In the genomic region with DNA sequence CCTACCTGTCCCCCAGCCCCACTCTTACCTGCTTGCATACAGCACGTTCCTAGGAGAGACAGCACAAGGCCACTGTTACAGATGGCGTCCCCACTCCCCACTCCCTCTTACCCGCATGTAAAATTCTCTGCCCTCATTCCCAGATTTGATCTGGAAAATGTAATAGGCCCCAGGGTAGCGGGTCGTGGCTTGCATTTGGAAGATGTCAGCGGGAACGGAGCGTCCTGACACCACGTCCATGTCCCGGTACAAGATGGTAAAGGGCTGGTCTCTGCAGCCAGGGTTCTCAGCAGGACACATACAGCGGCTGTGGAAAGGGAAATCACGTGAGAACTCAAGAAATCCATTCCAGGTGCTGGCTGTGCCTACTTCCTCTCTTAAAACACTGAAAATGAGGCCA, we compare ENCODE assay signal across 17 cellular contexts.
"Had no signal": no experiment of that assay in that cellular context is flagged by ENCODE, and none has a peak within 500 bp of the region (broad histone marks: within the 10 kb centered on the region; RNA-seq: fewer than 3 reads in every experiment).

No MANE protein-coding gene starts in this region.

- H3K9me3 Mint-ChIP-seq: activated B cell treated with CpG ODN at 0.5 μM for 24 hours; activated CD4-positive, alpha-beta memory T cell treated with anti-CD3 and anti-CD28 coated beads for 36 hours; neural progenitor cell had no signal

- ATAC-seq: gastrocnemius medialis, left ventricle myocardium superior, psoas muscle, right cardiac atrium had no signal

- H3K4me3 ChIP-seq: gastrocnemius medialis, neural progenitor cell, psoas muscle, stomach, thyroid gland had no signal

- H3K36me3 Mint-ChIP-seq: activated CD4-positive, alpha-beta memory T cell treated with anti-CD3 and anti-CD28 coated beads for 36 hours; neural progenitor cell had no signal

- H3K27me3 ChIP-seq: brain microvascular endothelial cell, neural progenitor cell, stomach, thyroid gland had no signal

- H3K27me3 Mint-ChIP-seq: activated B cell treated with CpG ODN at 0.5 μM for 24 hours; activated CD4-positive, alpha-beta memory T cell treated with anti-CD3 and anti-CD28 coated beads for 36 hours had no signal

- H3K4me3 Mint-ChIP-seq: activated B cell treated with CpG ODN at 0.5 μM for 24 hours; activated CD4-positive, alpha-beta memory T cell treated with anti-CD3 and anti-CD28 coated beads for 36 hours; neural progenitor cell had no signal

- H3K9me3 ChIP-seq: gastrocnemius medialis, psoas muscle, stomach, thyroid gland had no signal

- H3K4me1 ChIP-seq: neural progenitor cell had no signal

- H3K27ac Mint-ChIP-seq: activated B cell treated with CpG ODN at 0.5 μM for 24 hours; activated CD4-positive, alpha-beta memory T cell treated with anti-CD3 and anti-CD28 coated beads for 36 hours; neural progenitor cell had no signal

- H2AFZ ChIP-seq: neural progenitor cell had no signal

- H3K36me3 ChIP-seq: brain microvascular endothelial cell, gastrocnemius medialis, neural progenitor cell, thyroid gland had no signal

- H3K9ac ChIP-seq: neural progenitor cell had no signal

- H3K4me1 Mint-ChIP-seq: neural progenitor cell had no signal

- H3K4me2 ChIP-seq: neural progenitor cell had no signal

- H3K27ac ChIP-seq: brain microvascular endothelial cell, gastrocnemius medialis, neural progenitor cell, psoas muscle, stomach, thyroid gland had no signal

- DNase-seq: activated B cell treated with CpG ODN at 0.5 μM for 24 hours; activated CD4-positive, alpha-beta memory T cell treated with anti-CD3 and anti-CD28 coated beads for 36 hours; activated CD4-positive, alpha-beta T cell treated with anti-CD3 and anti-CD28 coated beads for 4 hours; activated T-cell treated with anti-CD3 and anti-CD28 coated beads for 4 hours; brain microvascular endothelial cell; central memory CD4-positive, alpha-beta T cell; erythroblast; gastrocnemius medialis; head of caudate nucleus; left ventricle myocardium superior; psoas muscle; right cardiac atrium; stomach; SW 1271; T-helper 9 cell; thyroid gland had no signal
